Comparison of ENCODE assay signal across 8 cellular contexts in the genomic region with DNA sequence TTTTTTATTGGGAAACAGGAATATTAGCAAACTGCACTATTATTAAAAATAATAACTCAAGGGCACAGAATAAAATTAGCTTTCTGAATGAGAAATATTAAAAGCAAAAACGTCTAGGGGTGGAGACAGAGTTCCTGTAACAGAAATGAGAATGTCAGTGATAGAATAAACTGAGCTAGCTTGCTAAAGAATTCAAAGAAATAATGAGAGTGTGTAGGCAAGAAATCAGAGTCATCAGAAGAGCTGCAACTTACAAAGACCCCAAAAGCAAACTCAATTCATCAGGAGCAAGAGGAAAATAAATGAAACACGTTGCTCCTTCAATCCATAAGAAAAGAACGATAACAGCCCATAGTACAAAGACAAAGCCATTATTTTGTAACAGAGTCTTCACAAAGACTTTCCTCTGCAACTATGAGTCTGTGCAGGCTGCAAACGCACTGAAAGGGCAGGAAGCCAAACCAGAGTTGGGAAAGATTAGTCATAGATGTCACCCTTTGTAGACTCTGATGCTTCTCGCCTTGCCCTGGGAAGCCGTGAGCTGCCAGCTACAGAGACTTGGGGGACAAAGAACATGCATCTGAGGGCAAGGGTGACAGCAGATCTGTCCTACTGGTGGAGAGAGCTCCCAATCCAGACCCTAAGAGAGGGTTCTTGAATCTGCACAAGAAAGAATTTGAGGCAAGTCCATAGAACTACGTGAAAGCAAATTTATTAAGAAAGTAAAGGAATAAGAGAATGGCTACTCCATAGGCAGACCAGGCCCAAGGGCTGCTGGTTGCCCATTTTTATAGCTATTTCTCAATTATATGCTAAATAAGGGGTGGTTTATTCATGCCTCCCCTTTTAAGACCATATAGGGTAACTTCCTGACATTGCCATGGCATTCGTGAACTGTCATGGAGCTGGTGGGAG. TPM values are rescaled to one million over a fixed set of nuclear protein-coding genes. Genes with fewer than 3 reads are reported as not detected.
DNase-seq lines count a peak whose midpoint lies in the region; ATAC-seq and TF ChIP-seq lines count a peak whose summit lies in the region.

No MANE protein-coding gene starts in this region.

- no peaks in the 10 kb centered on the region for H3K4me1 Mint-ChIP-seq in naive thymus-derived CD4-positive, alpha-beta T cell

- 26 to 30% methylated on average over 8 of the region's 8 CpGs for WGBS in lower leg skin, 2 donors

- H3K27ac Mint-ChIP-seq in naive thymus-derived CD4-positive, alpha-beta T cell = no peak overlapping the region

- H3K4me3 Mint-ChIP-seq in naive thymus-derived CD4-positive, alpha-beta T cell = no peak overlapping the region

- H3K4me1 ChIP-seq in tibial artery = no peaks in the 10 kb centered on the region
- H3K4me1 ChIP-seq in naive thymus-derived CD4-positive, alpha-beta T cell (ENCODE audit: control insufficient read depth in 2 of 2, insufficient read depth in 2 of 2, low read length in 2 of 2) = no peaks in the 10 kb centered on the region

- H3K27ac ChIP-seq in brain microvascular endothelial cell = peak overlapping the region; percentile 89
- no peak overlapping the region for H3K27ac ChIP-seq in tibial artery
- H3K27ac ChIP-seq in naive thymus-derived CD4-positive, alpha-beta T cell (ENCODE audit: low read depth, low read length) = no peak overlapping the region

- H3K27me3 ChIP-seq in brain microvascular endothelial cell (replicated peaks) (no peaks in the 10 kb centered on the region), tibial artery (no peaks in the 10 kb centered on the region)
- H3K27me3 ChIP-seq in naive thymus-derived CD4-positive, alpha-beta T cell (ENCODE audit: control insufficient read depth in 2 of 2, insufficient read depth in 2 of 2, low read length in 2 of 2) = no peaks in the 10 kb centered on the region

- H3K9me3 ChIP-seq in tibial artery = no peaks in the 10 kb centered on the region
- no peaks in the 10 kb centered on the region for H3K9me3 ChIP-seq in naive thymus-derived CD4-positive, alpha-beta T cell (ENCODE audit: control insufficient read depth in 2 of 3, low read length in 3 of 3)

- H3K36me3 ChIP-seq in brain microvascular endothelial cell (replicated peaks) = no peaks in the 10 kb centered on the region
- H3K36me3 ChIP-seq in tibial artery = no peaks in the 10 kb centered on the region
- no peaks in the 10 kb centered on the region for H3K36me3 ChIP-seq in naive thymus-derived CD4-positive, alpha-beta T cell (ENCODE audit: control insufficient read depth in 2 of 3, insufficient read depth in 3 of 3, low read length in 3 of 3)

- H3K4me3 ChIP-seq in brain microvascular endothelial cell (ENCODE audit: low read depth, low read length) (peak overlapping the region; percentile 3), lower leg skin (ENCODE audit: low read depth, poor library complexity, severe bottlenecking) (no peak overlapping the region), tibial artery (no peak overlapping the region)
- no peak overlapping the region for H3K4me3 ChIP-seq in naive thymus-derived CD4-positive, alpha-beta T cell (ENCODE audit: low read length)

- intact Hi-C loops in lower leg skin (cut with DNase I; ENCODE audit: low total_unique reads) = no loop called here
- intact Hi-C loops in tibial artery (cut with DNase I; ENCODE audit: low total_unique reads) = no loop called here
- intact Hi-C loops in naive thymus-derived CD4-positive, alpha-beta T cell (cut with micrococcal nuclease) = no loop called here

- peak; percentile 8 to 17 for DNase-seq in activated CD4-positive, alpha-beta T cell treated with anti-CD3 and anti-CD28 coated beads, Interleukin-2, amount 50 U/mL, for 48 hours
- no peak for DNase-seq in activated CD4-positive, alpha-beta T cell treated with anti-CD3 and anti-CD28 coated beads for 4 hours
- DNase-seq in brain microvascular endothelial cell = peak; percentile 96
- peak; percentile 86 to 90 for DNase-seq in lower leg skin (ENCODE audit: low spot score in 2 of 2)
- DNase-seq in tibial artery = peak; percentile 76 to 82
- no peak for DNase-seq in NCI-H748 treated with DMSO at 0.1 percent for 48 hours (lab: John Stamatoyannopoulos, UW)
- no peak for DNase-seq in naive thymus-derived CD4-positive, alpha-beta T cell

- H3K9me3 Mint-ChIP-seq in naive thymus-derived CD4-positive, alpha-beta T cell = peaks cover 0 to 29% (median 9%) of the 10 kb centered on the region in 11 donors

- no peak for TF ChIP-seq POLR2A in lower leg skin (IDR thresholded peaks at IDR 0.05)

- peaks cover 0 to 4% (median 0%) of the 10 kb centered on the region in 5 donors for H3K36me3 Mint-ChIP-seq in naive thymus-derived CD4-positive, alpha-beta T cell

- ATAC-seq in HG02678 (IDR thresholded peaks at IDR 0.05; ENCODE audit: unreplicated experiment) = no peak
- ATAC-seq in naive thymus-derived CD4-positive, alpha-beta T cell = no peak

- POLR2A ChIA-PET in naive thymus-derived CD4-positive, alpha-beta T cell (lab: Charles Lee) = no interaction called here

- H3K27me3 Mint-ChIP-seq in naive thymus-derived CD4-positive, alpha-beta T cell = peaks cover 4 to 17% (median 6%) of the 10 kb centered on the region in 5 donors

- CTCF ChIA-PET in naive thymus-derived CD4-positive, alpha-beta T cell (lab: Charles Lee) = no interaction called here

- in situ Hi-C loops in brain microvascular endothelial cell (cut with HindIII; ENCODE audit: low pct_ligation_motif_present, low sequenced_read_pairs) = no loop called here

- no peak for TF ChIP-seq CTCF in brain microvascular endothelial cell (IDR thresholded peaks at IDR 0.05; ENCODE audit: low read depth, low read length, missing control alignments)
- no peak for TF ChIP-seq CTCF in lower leg skin (IDR thresholded peaks at IDR 0.05)
- TF ChIP-seq CTCF in tibial artery (IDR thresholded peaks at IDR 0.05) = no peak

RNA-seq across cellular contexts. Expression of a gene that starts 40.8 kb away (rescaled TPM):
- 1 to 10 TPM in 2 of 4 donors, under 1 TPM in 2; 0.49 to 3.7 (median 1.7) TPM for total RNA-seq in lower leg skin
- total RNA-seq in naive thymus-derived CD4-positive, alpha-beta T cell = under 1 TPM in 4 of 5 experiments, not detected in 1; 0.02 to 0.11 (median 0.07) TPM
- not detected for polyA plus RNA-seq in naive thymus-derived CD4-positive, alpha-beta T cell

Comparison
In these comparisons a context has a peak if more than half of its experiments do, and no peak if none do; other contexts are left out.
1. DNase-seq: peak in activated CD4-positive, alpha-beta T cell treated with anti-CD3 and anti-CD28 coated beads, Interleukin-2, amount 50 U/mL, for 48 hours (2 of 2), brain microvascular endothelial cell (single experiment), lower leg skin (2 of 2) and tibial artery (2 of 2); none in activated CD4-positive, alpha-beta T cell treated with anti-CD3 and anti-CD28 coated beads for 4 hours (0 of 2), NCI-H748 treated with DMSO at 0.1 percent for 48 hours (single experiment) and naive thymus-derived CD4-positive, alpha-beta T cell (0 of 9).